8 cellular contexts compared by ENCODE assay signal in the genomic region with DNA sequence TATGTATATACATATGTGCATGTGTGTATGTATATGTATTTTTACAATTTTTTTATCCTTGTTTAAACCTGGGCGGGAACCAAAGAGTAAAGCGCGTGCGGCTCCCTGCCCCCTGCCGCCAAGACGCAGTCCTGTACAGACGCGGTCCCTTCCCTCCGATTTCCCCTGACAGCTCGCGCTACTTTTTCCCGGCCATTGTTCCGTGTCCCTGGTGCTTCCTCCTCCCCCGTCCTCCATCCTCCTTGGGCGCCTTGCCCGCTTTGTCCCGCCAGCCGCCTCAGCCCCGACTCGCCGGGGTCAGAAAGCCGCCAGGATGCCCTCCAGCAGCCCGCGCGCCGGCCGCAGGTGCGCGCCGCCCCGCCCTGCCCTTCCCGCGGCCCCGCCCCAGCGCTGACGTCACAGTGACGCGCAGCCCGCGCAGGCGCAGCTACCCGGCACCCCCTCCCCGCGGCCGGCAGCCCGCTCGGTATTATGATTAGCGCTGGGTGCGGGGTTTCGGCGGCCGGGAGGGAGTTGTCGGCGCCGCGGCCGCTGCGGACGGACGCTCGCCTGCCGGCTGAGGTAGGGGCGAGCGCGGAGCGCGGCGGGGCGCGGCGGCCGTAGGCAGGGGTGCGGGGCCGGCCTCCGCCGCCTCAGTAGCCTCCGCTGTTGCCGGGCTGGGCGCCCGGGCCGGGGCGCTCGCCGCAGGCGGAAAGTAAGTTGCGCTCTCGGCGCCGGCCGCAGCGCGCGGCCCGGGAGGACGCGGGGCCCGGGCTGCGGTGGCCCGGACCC. TPM values are rescaled to one million over a fixed set of nuclear protein-coding genes. Genes with fewer than 3 reads are reported as not detected.
DNase-seq lines count a peak whose midpoint lies in the region; ATAC-seq and TF ChIP-seq lines count a peak whose summit lies in the region.

A gene with protein sequence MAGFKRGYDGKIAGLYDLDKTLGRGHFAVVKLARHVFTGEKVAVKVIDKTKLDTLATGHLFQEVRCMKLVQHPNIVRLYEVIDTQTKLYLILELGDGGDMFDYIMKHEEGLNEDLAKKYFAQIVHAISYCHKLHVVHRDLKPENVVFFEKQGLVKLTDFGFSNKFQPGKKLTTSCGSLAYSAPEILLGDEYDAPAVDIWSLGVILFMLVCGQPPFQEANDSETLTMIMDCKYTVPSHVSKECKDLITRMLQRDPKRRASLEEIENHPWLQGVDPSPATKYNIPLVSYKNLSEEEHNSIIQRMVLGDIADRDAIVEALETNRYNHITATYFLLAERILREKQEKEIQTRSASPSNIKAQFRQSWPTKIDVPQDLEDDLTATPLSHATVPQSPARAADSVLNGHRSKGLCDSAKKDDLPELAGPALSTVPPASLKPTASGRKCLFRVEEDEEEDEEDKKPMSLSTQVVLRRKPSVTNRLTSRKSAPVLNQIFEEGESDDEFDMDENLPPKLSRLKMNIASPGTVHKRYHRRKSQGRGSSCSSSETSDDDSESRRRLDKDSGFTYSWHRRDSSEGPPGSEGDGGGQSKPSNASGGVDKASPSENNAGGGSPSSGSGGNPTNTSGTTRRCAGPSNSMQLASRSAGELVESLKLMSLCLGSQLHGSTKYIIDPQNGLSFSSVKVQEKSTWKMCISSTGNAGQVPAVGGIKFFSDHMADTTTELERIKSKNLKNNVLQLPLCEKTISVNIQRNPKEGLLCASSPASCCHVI (plus strand): TSS at position 426 of the 771 bp plus-strand sequence. CDS start 16,664 bp downstream, outside the sequence.

- no peaks in the 10 kb centered on the region for H3K36me3 ChIP-seq in A673 (ENCODE audit: insufficient read depth, low read length, poor library complexity, severe bottlenecking)

- TF ChIP-seq POLR2A in GM18505 (IDR thresholded peaks at IDR 0.05; ENCODE audit: borderline replicate concordance, extremely low read depth, insufficient read depth, insufficient read length) = peak; percentile 76

- H3K27me3 ChIP-seq in A673 (replicated peaks; ENCODE audit: insufficient read depth, low read depth, low read length, poor library complexity) = peaks cover 3% of the 10 kb centered on the region

- no peaks in the 10 kb centered on the region for H3K9me3 ChIP-seq in A673 (ENCODE audit: low read depth, low read length, poor library complexity, severe bottlenecking)

- ATAC-seq in GM18505 (IDR thresholded peaks at IDR 0.05; ENCODE audit: unreplicated experiment) = peak; percentile 82
- ATAC-seq in HG02973 (IDR thresholded peaks at IDR 0.05; ENCODE audit: unreplicated experiment) = peak; percentile 72

- no TSS peak for BruUV-seq in A673 (replicated peaks; lab: Mats Ljungman, UMichigan)

- H3K4me3 ChIP-seq in A673 (ENCODE audit: low read depth, low read length, poor library complexity, severe bottlenecking) = peak within 1 kb of the TSS; percentile 60
- peak within 1 kb of the TSS; percentile 75 for H3K4me3 ChIP-seq in choroid plexus epithelial cell (ENCODE audit: low read depth, low read length)

- POLR2A ChIA-PET in A673 (lab: Charles Lee; ENCODE audit: low non-redundant PET) = interaction anchor here (0.6 kb wide), 1 partner anchor 53 kb away, joined by 4 read pairs; no protein-coding TSS in a partner anchor

- no peaks in the 10 kb centered on the region for H3K4me1 ChIP-seq in A673 (ENCODE audit: insufficient read depth, low read length, poor library complexity, severe bottlenecking)

- intact Hi-C loops in A673 (cut with micrococcal nuclease; ENCODE audit: unreplicated experiment) = no loop called here

- TF ChIP-seq CTCF in A673 (conservative IDR thresholded peaks at IDR 0.05; ENCODE audit: low read depth, low read length) (0 out of 2 replicates have a peak, but pooled peaks have one; percentile 22), choroid plexus epithelial cell (conservative IDR thresholded peaks at IDR 0.05; ENCODE audit: low read depth, low read length) (peak; percentile 49)

- CTCF ChIA-PET in A673 (lab: Charles Lee) = no interaction called here

- DNase-seq in A673 (ENCODE audit: low spot score) = peak; percentile 66
- DNase-seq in NCI-H2196 (lab: John Stamatoyannopoulos, UW; ENCODE audit: unreplicated experiment) = peak; percentile 69
- peak; percentile 87 to 89 for DNase-seq in activated CD4-positive, alpha-beta T cell treated with anti-CD3 and anti-CD28 coated beads for 24 hours (ENCODE audit: low read depth in 2 of 2)
- DNase-seq in choroid plexus epithelial cell (ENCODE audit: low read depth) = peak; percentile 75
- DNase-seq in kidney tubule cell (ENCODE audit: low spot score) = peak; percentile 86
- peak; percentile 83 to 96 (median 86) for DNase-seq in stimulated activated CD4-positive, alpha-beta T cell treated with anti-CD3 and anti-CD28 coated beads, Interleukin-1b, Interleukin-23, amount 100 ng/mL, for 24 hours (ENCODE audit: low read depth in 4 of 4, low spot score in 1 of 4)

- H3K27ac ChIP-seq in A673 (ENCODE audit: low read depth, low read length, poor library complexity, severe bottlenecking) = peak within 1 kb of the TSS; percentile 61

RNA-seq across cellular contexts. Expression of the gene that starts here (rescaled TPM):
- 7.1 and 7.3 TPM in 2 replicates for total RNA-seq in A673 (2021)

Comparison
In these comparisons a context has a peak if more than half of its experiments do, and no peak if none do; other contexts are left out.
1. Peak in every context shown above with its lines: DNase-seq, ATAC-seq, H3K4me3 ChIP-seq and H3K27ac ChIP-seq.